In genomic region chr3:6449099-6449498, GRCh38 we compare ENCODE assay signal across 23 cellular contexts.
"Had no signal": no experiment of that assay in that cellular context is flagged by ENCODE, and none has a peak within 500 bp of the region (broad histone marks: within the 10 kb centered on the region; RNA-seq: fewer than 3 reads in every experiment).

No MANE protein-coding gene starts in this region.

- H3K27ac ChIP-seq: adrenal gland, brain microvascular endothelial cell, SJCRH30, SK-N-MC had no signal

- H3K9me3 ChIP-seq: adrenal gland, SJCRH30 had no signal

- H3K4me1 ChIP-seq: adrenal gland, SJCRH30 had no signal

- FAIRE-seq: astrocyte, TTC549 had no signal

- DNase-seq: activated CD4-positive, alpha-beta T cell treated with anti-CD3 and anti-CD28 coated beads, Interleukin-2, amount 10 ng/mL, durations not matched to agents 24 days and 14 days; activated CD4-positive, alpha-beta T cell treated with anti-CD3 and anti-CD28 coated beads, Interleukin-2, amount 50 U/mL, for 4 hours; activated CD8-positive, alpha-beta T cell treated with anti-CD3 and anti-CD28 coated beads for 36 hours; activated gamma-delta T cell treated with Interleukin-2 at 50 U/mL for 16 hours; activated naive CD4-positive, alpha-beta T cell treated with anti-CD3 and anti-CD28 coated beads for 36 hours; activated T-cell treated with anti-CD3 and anti-CD28 coated beads, Interleukin-2, amount 50 U/mL, for 1 hour; adrenal gland; brain microvascular endothelial cell; central memory CD4-positive, alpha-beta T cell; NCI-H1105; NCI-H1417 treated with DMSO at 0.1 percent for 48 hours; NCI-H187 treated with DMSO at 0.1 percent for 48 hours; NCI-H2081; NCI-H226; NCI-H446 treated with DMSO at 0.1 percent for 48 hours; NCI-H524; SHP77; SJCRH30 had no signal

- H3K36me3 ChIP-seq: adrenal gland, brain microvascular endothelial cell, SJCRH30 had no signal

- H3K27me3 ChIP-seq: adrenal gland, brain microvascular endothelial cell, SJCRH30 had no signal

- ATAC-seq: activated CD8-positive, alpha-beta T cell treated with anti-CD3 and anti-CD28 coated beads for 36 hours; activated naive CD4-positive, alpha-beta T cell treated with anti-CD3 and anti-CD28 coated beads, Interleukin-2, amount 50 U/mL, for 72 hours; Panc1 had no signal

- H3K4me3 ChIP-seq: adrenal gland, SJCRH30, SK-N-MC had no signal
